In the genomic region with DNA sequence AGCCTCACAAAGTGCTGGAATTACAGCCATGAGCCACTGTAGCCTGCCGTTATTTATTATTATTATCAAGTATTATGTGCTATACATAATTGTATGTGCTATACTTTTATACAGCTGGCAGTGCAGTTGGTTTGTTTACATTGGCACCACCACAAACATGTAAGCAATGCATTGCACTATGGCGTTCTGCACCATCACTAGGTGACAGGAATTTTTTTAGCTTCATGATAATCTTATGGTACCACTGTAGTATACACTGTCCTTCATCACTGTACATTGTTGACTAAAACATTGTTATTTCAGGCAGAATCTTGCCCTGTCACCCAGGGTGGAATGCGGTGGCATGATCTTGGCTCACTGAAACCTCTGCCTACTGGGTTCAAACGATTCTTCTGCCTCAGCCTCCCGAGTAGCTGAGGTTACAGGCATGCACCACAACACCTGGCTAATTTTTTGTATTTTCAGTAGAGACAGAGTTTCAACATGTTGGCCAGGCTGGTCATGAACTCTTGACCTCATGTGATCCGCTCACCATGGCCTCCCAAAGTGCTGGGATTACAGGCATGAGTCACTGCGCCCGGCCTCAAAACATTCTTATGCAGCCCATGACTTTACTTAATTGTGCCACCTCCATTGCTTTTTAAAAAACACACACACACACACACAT, we compare ENCODE assay signal across 19 cellular contexts. TPM values are rescaled to one million over a fixed set of nuclear protein-coding genes. Genes with fewer than 3 reads are reported as not detected.
DNase-seq lines count a peak whose midpoint lies in the region; ATAC-seq, FAIRE-seq and TF ChIP-seq lines count a peak whose summit lies in the region.
"Had no signal": no experiment of that assay in that cellular context is flagged by ENCODE, and none has a peak within 500 bp of the region (broad histone marks: within the 10 kb centered on the region; RNA-seq: fewer than 3 reads in every experiment).

No MANE protein-coding gene starts in this region.

- H3K79me2 ChIP-seq in astrocyte (ENCODE audit: insufficient read depth, low read length) = peaks cover 14% of the 10 kb centered on the region

- no peaks in the 10 kb centered on the region for H3K9me3 Mint-ChIP-seq in astrocyte (ENCODE audit: unreplicated experiment)
- H3K9me3 Mint-ChIP-seq: activated CD4-positive, alpha-beta T cell treated with anti-CD3 and anti-CD28 coated beads, Interleukin-2, amount 10 ng/mL, durations not matched to agents 24 days and 14 days; activated naive CD4-positive, alpha-beta T cell treated with anti-CD3 and anti-CD28 coated beads, Interleukin-2, amount 50 U/mL, for 24 hours; nephron progenitor cell; stimulated activated naive CD8-positive, alpha-beta T cell treated with anti-CD3 and anti-CD28 coated beads, Interleukin-15, amount 100 ng/mL, for 72 hours had no signal

- H3K36me3 ChIP-seq in astrocyte (ENCODE audit: insufficient read depth, low read length) = peaks cover 48% of the 10 kb centered on the region

- peaks cover 5% of the 10 kb centered on the region for H3K4me1 Mint-ChIP-seq in astrocyte (ENCODE audit: low read depth, unreplicated experiment)
- H3K4me1 Mint-ChIP-seq: activated CD4-positive, alpha-beta T cell treated with anti-CD3 and anti-CD28 coated beads, Interleukin-2, amount 10 ng/mL, durations not matched to agents 24 days and 14 days; nephron progenitor cell; stimulated activated naive CD8-positive, alpha-beta T cell treated with anti-CD3 and anti-CD28 coated beads, Interleukin-15, amount 100 ng/mL, for 72 hours had no signal

- peak overlapping the region; percentile 28 for H3K4me2 ChIP-seq in astrocyte (ENCODE audit: low read length)

- DNase-seq in AG04450 (ENCODE audit: low read depth, low spot score) (peak; percentile 7), M059J (ENCODE audit: low read depth) (peak; percentile 89), astrocyte (ENCODE audit: low read depth) (no peak), kidney tubule cell (ENCODE audit: low spot score) (peak; percentile 29), DMS79 treated with DMSO at 0.1 percent for 48 hours (lab: John Stamatoyannopoulos, UW) (no peak), NCI-H1105 (lab: John Stamatoyannopoulos, UW) (no peak)
- DNase-seq in activated CD4-positive, alpha-beta T cell treated with anti-CD3 and anti-CD28 coated beads for 4 hours = no peak
- DNase-seq: activated CD4-positive, alpha-beta T cell treated with anti-CD3 and anti-CD28 coated beads, Interleukin-2, amount 10 ng/mL, durations not matched to agents 24 days and 14 days; activated T-cell treated with anti-CD3 and anti-CD28 coated beads for 4 hours; caudate nucleus; Kasumi-1; NCI-H187 treated with DMSO at 0.1 percent for 48 hours; NCI-H510A; nephron progenitor cell; stimulated activated naive CD8-positive, alpha-beta T cell treated with anti-CD3 and anti-CD28 coated beads, Interleukin-15, amount 100 ng/mL, for 72 hours had no signal

- no peak overlapping the region for H3K4me3 ChIP-seq in AG04450 (ENCODE audit: low read depth, low read length)
- H3K4me3 ChIP-seq in astrocyte (ENCODE audit: insufficient read depth, low read depth, low read length) = no peak overlapping the region
- H3K4me3 ChIP-seq: GM12878 had no signal

- no peak overlapping the region for H3K4me3 Mint-ChIP-seq in astrocyte (ENCODE audit: unreplicated experiment)
- H3K4me3 Mint-ChIP-seq: activated CD4-positive, alpha-beta T cell treated with anti-CD3 and anti-CD28 coated beads, Interleukin-2, amount 10 ng/mL, durations not matched to agents 24 days and 14 days; activated naive CD4-positive, alpha-beta T cell treated with anti-CD3 and anti-CD28 coated beads, Interleukin-2, amount 50 U/mL, for 24 hours; nephron progenitor cell; stimulated activated naive CD8-positive, alpha-beta T cell treated with anti-CD3 and anti-CD28 coated beads, Interleukin-15, amount 100 ng/mL, for 72 hours had no signal

- H3K36me3 Mint-ChIP-seq in astrocyte (ENCODE audit: low read depth, unreplicated experiment) = peaks cover 10% of the 10 kb centered on the region

- H3K9ac ChIP-seq in astrocyte (ENCODE audit: low read length) = no peak overlapping the region

- peak; percentile 9 for FAIRE-seq in astrocyte (lab: Jason Lieb, UNC)
- FAIRE-seq: GM12878, urothelium cell line had no signal

- H3K27me3 ChIP-seq in AG04450 (ENCODE audit: control insufficient read depth, insufficient read depth, low read length) (no peaks in the 10 kb centered on the region), astrocyte (ENCODE audit: insufficient read depth, low read length) (no peaks in the 10 kb centered on the region)

- H3K27me3 Mint-ChIP-seq in astrocyte (ENCODE audit: low read depth, unreplicated experiment) = no peaks in the 10 kb centered on the region
- H3K27me3 Mint-ChIP-seq: activated CD4-positive, alpha-beta T cell treated with anti-CD3 and anti-CD28 coated beads, Interleukin-2, amount 10 ng/mL, durations not matched to agents 24 days and 14 days; activated naive CD4-positive, alpha-beta T cell treated with anti-CD3 and anti-CD28 coated beads, Interleukin-2, amount 50 U/mL, for 24 hours; stimulated activated naive CD8-positive, alpha-beta T cell treated with anti-CD3 and anti-CD28 coated beads, Interleukin-15, amount 100 ng/mL, for 72 hours had no signal

- POLR2A ChIA-PET in AG04450 (lab: Yijun Ruan, JAX) = interaction anchor here (0.5 kb wide), 1 partner anchor 130 kb away, joined by 3 read pairs; no protein-coding TSS in a partner anchor

- peaks cover 29% of the 10 kb centered on the region for H4K20me1 ChIP-seq in astrocyte (ENCODE audit: insufficient read depth, low read length)

- no peak overlapping the region for H2AFZ ChIP-seq in astrocyte (ENCODE audit: low read depth, low read length)

- peaks cover 5% of the 10 kb centered on the region for H3K4me1 ChIP-seq in astrocyte (ENCODE audit: insufficient read depth, low read length)

- no peak overlapping the region for H3K27ac Mint-ChIP-seq in astrocyte (ENCODE audit: unreplicated experiment)
- H3K27ac Mint-ChIP-seq: activated CD4-positive, alpha-beta T cell treated with anti-CD3 and anti-CD28 coated beads, Interleukin-2, amount 10 ng/mL, durations not matched to agents 24 days and 14 days; activated naive CD4-positive, alpha-beta T cell treated with anti-CD3 and anti-CD28 coated beads, Interleukin-2, amount 50 U/mL, for 24 hours; nephron progenitor cell; stimulated activated naive CD8-positive, alpha-beta T cell treated with anti-CD3 and anti-CD28 coated beads, Interleukin-15, amount 100 ng/mL, for 72 hours had no signal

- ATAC-seq in GM21360 (IDR thresholded peaks at IDR 0.05; ENCODE audit: unreplicated experiment) = no peak
- ATAC-seq: GM12878; stimulated activated naive CD8-positive, alpha-beta T cell treated with anti-CD3 and anti-CD28 coated beads, Interleukin-15, amount 100 ng/mL, for 72 hours had no signal

- H3K27ac ChIP-seq in AG04450 (ENCODE audit: low read depth, low read length) (no peak overlapping the region), astrocyte (ENCODE audit: low read depth, low read length) (no peak overlapping the region)

- TF ChIP-seq CTCF in AG04450 (IDR thresholded peaks at IDR 0.05; ENCODE audit: low read depth, low read length) (no peak), astrocyte (IDR thresholded peaks at IDR 0.05; ENCODE audit: insufficient read depth, low read depth, low read length) (no peak)

- no peaks in the 10 kb centered on the region for H3K9me3 ChIP-seq in AG04450 (ENCODE audit: control insufficient read depth, insufficient read depth, low read length)
- H3K9me3 ChIP-seq in astrocyte (ENCODE audit: insufficient read depth, low read depth, low read length) = no peaks in the 10 kb centered on the region

- CTCF ChIA-PET in AG04450 (lab: Charles Lee) = interaction anchor here (0.7 to 1.4 kb wide), 4 partner anchors 18 to 618 kb away, joined by 4 to 5 read pairs (median 4); no protein-coding TSS in a partner anchor

RNA-seq across cellular contexts. Expression of gene MRPL42, which starts 17.1 kb away (rescaled TPM):
- 80.0 and 100 TPM in 2 replicates for polyA plus RNA-seq in AG04450 (2011; rRNA removed)
- polyA minus RNA-seq in AG04450 (2011; rRNA and poly(A)+ RNA removed) = 22.1 and 35.8 TPM in 2 replicates
- total RNA-seq in M059J (2014; rRNA removed; shearing (Covaris generic)) = 101 and 132 TPM in 2 replicates
- 65.6 and 73.8 TPM in 2 replicates for total RNA-seq in astrocyte

RNA-seq across cellular contexts. Expression of gene UBE2N, which starts 42.7 kb away (rescaled TPM):
- polyA plus RNA-seq in AG04450 (2011; rRNA removed) = 159 and 167 TPM in 2 replicates
- 60.1 and 80.1 TPM in 2 replicates for polyA minus RNA-seq in AG04450 (2011; rRNA and poly(A)+ RNA removed)
- total RNA-seq in M059J (2014; rRNA removed; shearing (Covaris generic)) = 111 and 145 TPM in 2 replicates
- total RNA-seq in astrocyte = 113 and 129 TPM in 2 replicates

Comparison
In these comparisons a context has a peak if more than half of its experiments do, and no peak if none do; other contexts are left out.
1. DNase-seq: peak in AG04450 (single experiment), M059J (single experiment) and kidney tubule cell (single experiment); none in astrocyte (single experiment), DMS79 treated with DMSO at 0.1 percent for 48 hours (single experiment), activated CD4-positive, alpha-beta T cell treated with anti-CD3 and anti-CD28 coated beads for 4 hours (0 of 2) and NCI-H1105 (single experiment).